Comparison of ENCODE assay signal across 15 cellular contexts in the genomic region with DNA sequence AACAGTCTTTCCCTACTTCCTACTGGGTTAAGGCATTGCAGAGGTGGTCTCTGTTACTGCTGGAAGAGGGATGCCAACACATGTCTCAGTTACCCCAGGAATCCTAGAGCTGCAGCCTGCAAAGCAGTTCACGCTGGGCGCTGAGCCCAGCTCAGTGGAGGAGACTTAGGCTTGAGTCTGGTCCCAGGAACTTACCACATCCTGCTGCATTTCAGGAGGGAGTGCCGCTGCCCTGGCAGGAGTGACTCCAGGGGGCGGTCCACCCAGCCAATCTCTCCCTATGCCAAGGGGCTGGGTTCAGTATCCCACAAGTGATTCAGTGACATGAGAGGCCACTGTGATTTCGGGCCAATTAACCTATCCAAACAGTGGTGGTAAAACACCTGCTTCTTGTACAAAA. TPM values are rescaled to one million over a fixed set of nuclear protein-coding genes. Genes with fewer than 3 reads are reported as not detected.
DNase-seq lines count a peak whose midpoint lies in the region; FAIRE-seq and TF ChIP-seq lines count a peak whose summit lies in the region.
"Had no signal": no experiment of that assay in that cellular context is flagged by ENCODE, and none has a peak within 500 bp of the region (broad histone marks: within the 10 kb centered on the region; RNA-seq: fewer than 3 reads in every experiment).

No MANE protein-coding gene starts in this region.

- H3K27ac ChIP-seq in neuronal stem cell (replicated peaks; ENCODE audit: low read length): no peak overlapping the region
- H3K27ac ChIP-seq in small intestine (ENCODE audit: low read depth in 1 of 2, low read length in 1 of 2): no peak overlapping the region
- H3K27ac ChIP-seq: coronary artery, prostate gland had no signal

- no peak overlapping the region for H3K4ac ChIP-seq in neuronal stem cell (ENCODE audit: low read length)

- no CpG with 5 or more reads among the region's 5 CpGs for WGBS in neuronal stem cell (ENCODE audit: extremely low coverage in 2 of 2, insufficient read length in 2 of 2, insufficient replicate concordance in 1 of 2), 2 donors
- WGBS in small intestine, 3 donors: 53 to 87% (median 66%) methylated on average over 5 of the region's 5 CpGs
- 44 to 68% methylated on average over 5 of the region's 5 CpGs for WGBS in lower leg skin, 2 donors

- no peak overlapping the region for H4K91ac ChIP-seq in neuronal stem cell (ENCODE audit: low read depth, low read length, poor library complexity)

- no peak overlapping the region for H2BK15ac ChIP-seq in neuronal stem cell (ENCODE audit: low read length)

- no peak overlapping the region for H2AFZ ChIP-seq in neuronal stem cell (ENCODE audit: low read length)

- H2AK5ac ChIP-seq in neuronal stem cell (ENCODE audit: low read depth, low read length): peak overlapping the region; percentile 79

- TF ChIP-seq CTCF in astrocyte of the spinal cord (IDR thresholded peaks at IDR 0.05; ENCODE audit: low read depth, low read length): no peak
- no peak for TF ChIP-seq CTCF in lower leg skin (IDR thresholded peaks at IDR 0.05)

- in situ Hi-C loops in astrocyte of the spinal cord (cut with HindIII; ENCODE audit: low sequenced_read_pairs): no loop called here

- H3K18ac ChIP-seq in neuronal stem cell (ENCODE audit: low read length): no peak overlapping the region

- H2BK120ac ChIP-seq in neuronal stem cell (ENCODE audit: low read depth, low read length): no peak overlapping the region

- peaks cover 0 to 21% (median 0%) of the 10 kb centered on the region in 3 experiments for H3K27me3 ChIP-seq in neuronal stem cell (ENCODE audit: control insufficient read depth in 3 of 3, insufficient read depth in 3 of 3, low read depth in 1 of 3, low read length in 3 of 3)
- H3K27me3 ChIP-seq in small intestine (ENCODE audit: control insufficient read depth in 2 of 2, insufficient read depth in 2 of 2, low read length in 2 of 2): no peaks in the 10 kb centered on the region

- no peak overlapping the region for H3K23ac ChIP-seq in neuronal stem cell (ENCODE audit: low read depth, low read length, poor library complexity)

- H3K79me1 ChIP-seq in neuronal stem cell (ENCODE audit: low read depth, low read length): no peaks in the 10 kb centered on the region

- H3K4me1 ChIP-seq in neuronal stem cell (ENCODE audit: control insufficient read depth in 2 of 2, insufficient read depth in 1 of 2, low read depth in 1 of 2, low read length in 2 of 2) (peaks cover 0 to 4% of the 10 kb centered on the region in 2 donors), small intestine (ENCODE audit: control insufficient read depth in 2 of 2, insufficient read depth in 1 of 2, low read depth in 1 of 2, low read length in 1 of 2) (no peaks in the 10 kb centered on the region)
- H3K4me1 ChIP-seq: prostate gland had no signal

- no peak overlapping the region for H3K9ac ChIP-seq in neuronal stem cell (ENCODE audit: low read depth, low read length, poor library complexity)

- no peak for FAIRE-seq in small intestine (lab: Jason Lieb, UNC)
- FAIRE-seq: K562 had no signal

- H4K8ac ChIP-seq in neuronal stem cell (ENCODE audit: low read depth, low read length): no peak overlapping the region

- TF ChIP-seq POLR2A in lower leg skin (IDR thresholded peaks at IDR 0.05): no peak

- H3K4me3 ChIP-seq in astrocyte of the spinal cord (ENCODE audit: low read depth, low read length): no peak overlapping the region
- H3K4me3 ChIP-seq in neuronal stem cell (ENCODE audit: low read length in 2 of 2): no peak overlapping the region
- no peak overlapping the region for H3K4me3 ChIP-seq in small intestine (ENCODE audit: low read depth in 1 of 2, low read length in 2 of 2)
- no peak overlapping the region for H3K4me3 ChIP-seq in lower leg skin (ENCODE audit: low read depth, poor library complexity, severe bottlenecking)
- H3K4me3 ChIP-seq: coronary artery, K562, prostate gland had no signal

- no peak overlapping the region for H2BK5ac ChIP-seq in neuronal stem cell (ENCODE audit: low read length)

- H3K4me2 ChIP-seq in neuronal stem cell (ENCODE audit: insufficient read depth, low read length, poor library complexity, severe bottlenecking): no peak overlapping the region

- no peak overlapping the region for H3K14ac ChIP-seq in neuronal stem cell (ENCODE audit: low read length)

- H2BK12ac ChIP-seq in neuronal stem cell (ENCODE audit: low read length): no peak overlapping the region

- H3K9me3 ChIP-seq in neuronal stem cell (replicated peaks in 1 of 2; ENCODE audit: control insufficient read depth in 2 of 2, insufficient read depth in 1 of 2, low read depth in 1 of 2, low read length in 2 of 2) (no peaks in the 10 kb centered on the region), small intestine (ENCODE audit: control insufficient read depth, low read depth) (no peaks in the 10 kb centered on the region)
- H3K9me3 ChIP-seq: prostate gland had no signal

- DNase-seq in COR-L47 (lab: John Stamatoyannopoulos, UW) (peak; percentile 59), NCI-H2029 (lab: John Stamatoyannopoulos, UW) (peak; percentile 79), astrocyte of the spinal cord (ENCODE audit: low read depth, low spot score) (peak; percentile 81), neuronal stem cell (ENCODE audit: low spot score) (no peak), small intestine (no peak), lower leg skin (ENCODE audit: low spot score in 2 of 2) (no peak), NCI-H146 treated with DMSO at 0.1 percent for 48 hours (lab: John Stamatoyannopoulos, UW; ENCODE audit: unreplicated experiment) (no peak), NCI-H2171 (lab: John Stamatoyannopoulos, UW) (no peak)
- DNase-seq: activated CD4-positive, CD25-positive, alpha-beta regulatory T cell treated with anti-CD3 and anti-CD28 coated beads, Interleukin-2, amount 50 U/mL, for 72 hours; activated effector memory CD4-positive, alpha-beta T cell treated with Interleukin-2 at 50 U/mL for 16 hours; mesenchymal stem cell had no signal

- intact Hi-C loops in lower leg skin (cut with DNase I; ENCODE audit: low total_unique reads): no loop called here

- no peaks in the 10 kb centered on the region for H3K36me3 ChIP-seq in neuronal stem cell (replicated peaks in 1 of 2; ENCODE audit: control insufficient read depth in 2 of 2, insufficient read depth in 2 of 2, low read length in 2 of 2)
- no peaks in the 10 kb centered on the region for H3K36me3 ChIP-seq in small intestine (ENCODE audit: control insufficient read depth in 2 of 2, insufficient read depth in 2 of 2, low read length in 2 of 2)
- H3K36me3 ChIP-seq: prostate gland had no signal

RNA-seq across cellular contexts. Expression of a gene that starts 7.6 kb away (rescaled TPM):
- not detected for polyA plus RNA-seq in neuronal stem cell (2013, experiment 1 of 2)
- polyA plus RNA-seq in neuronal stem cell (2013, experiment 2 of 2): not detected
- polyA plus RNA-seq in small intestine: under 1 TPM in 1 of 3 donors, not detected in 2; 0.01 TPM
- total RNA-seq in lower leg skin: under 1 TPM in 1 of 4 donors, not detected in 3; 0.25 TPM
- total RNA-seq: glomerular endothelial cell, K562 had no signal

RNA-seq across cellular contexts. Expression of a gene that starts 8.0 kb away (rescaled TPM):
- polyA plus RNA-seq in neuronal stem cell (2013, experiment 1 of 2): 4.0 TPM
- 3.8 TPM for polyA plus RNA-seq in neuronal stem cell (2013, experiment 2 of 2)
- polyA plus RNA-seq in small intestine: 10 to 100 TPM in 2 of 3 donors, 1 to 10 TPM in 1; 3.4 to 16.8 (median 13.0) TPM
- 10 to 100 TPM; 28.2 to 71.8 (median 52.3) TPM for total RNA-seq in lower leg skin

RNA-seq across cellular contexts. Expression of a gene that starts 11.6 kb away (rescaled TPM):
- 16.4 TPM for polyA plus RNA-seq in neuronal stem cell (2013, experiment 1 of 2)
- 16.7 TPM for polyA plus RNA-seq in neuronal stem cell (2013, experiment 2 of 2)
- polyA plus RNA-seq in small intestine: 10 to 100 TPM; 13.2 to 24.0 (median 23.8) TPM
- 10 to 100 TPM; 11.5 to 19.9 (median 15.1) TPM for total RNA-seq in lower leg skin

RNA-seq across cellular contexts. Expression of a gene that starts 16.7 kb away (rescaled TPM):
- polyA plus RNA-seq in neuronal stem cell (2013, experiment 1 of 2): 0.03 TPM
- 0.06 TPM for polyA plus RNA-seq in neuronal stem cell (2013, experiment 2 of 2)
- polyA plus RNA-seq in small intestine: under 1 TPM in 1 of 3 donors, not detected in 2; 0.12 TPM
- total RNA-seq in lower leg skin: under 1 TPM in 1 of 4 donors, not detected in 3; 0.23 TPM
- total RNA-seq: glomerular endothelial cell, K562 had no signal

RNA-seq across cellular contexts. Expression of a gene that starts 55.0 kb away (rescaled TPM):
- polyA plus RNA-seq in neuronal stem cell (2013, experiment 1 of 2): 2.8 TPM
- 2.5 TPM for polyA plus RNA-seq in neuronal stem cell (2013, experiment 2 of 2)
- 10 to 100 TPM in 1 of 3 donors, 1 to 10 TPM in 1, under 1 TPM in 1; 0.67 to 12.6 (median 3.8) TPM for polyA plus RNA-seq in small intestine
- total RNA-seq in lower leg skin: 1 to 10 TPM; 1.9 to 8.5 (median 5.3) TPM

Comparison
In these comparisons a context has a peak if more than half of its experiments do, and no peak if none do; other contexts are left out.
1. DNase-seq: peak in COR-L47 (single experiment), NCI-H2029 (single experiment) and astrocyte of the spinal cord (single experiment); none in neuronal stem cell (single experiment), small intestine (single experiment), lower leg skin (0 of 2), NCI-H146 treated with DMSO at 0.1 percent for 48 hours (single experiment) and NCI-H2171 (single experiment).